In the genomic region with DNA sequence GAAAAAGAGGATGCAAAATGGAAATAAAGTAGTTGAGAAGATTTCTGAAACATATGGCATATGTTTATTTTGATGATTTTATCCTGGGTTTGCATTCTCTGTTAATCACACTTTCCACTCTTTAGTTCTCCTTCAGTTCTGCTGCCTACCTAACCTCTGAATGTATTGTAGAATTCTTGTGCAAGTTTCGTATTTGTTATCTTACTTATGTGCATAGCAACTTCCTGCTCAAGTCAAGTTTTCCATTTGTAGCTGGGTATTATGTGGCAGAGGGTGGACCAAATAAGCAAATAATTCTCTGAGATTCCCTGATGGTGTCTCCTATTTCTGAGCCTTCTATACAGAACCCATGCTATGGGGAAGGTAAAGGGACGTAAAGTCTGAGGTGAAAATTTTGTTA, we compare ENCODE assay signal across 27 cellular contexts.
"Had no signal": no experiment of that assay in that cellular context is flagged by ENCODE, and none has a peak within 500 bp of the region (broad histone marks: within the 10 kb centered on the region; RNA-seq: fewer than 3 reads in every experiment).

No MANE protein-coding gene starts in this region.

- H3K36me3 ChIP-seq: ascending aorta, breast epithelium, colonic mucosa, esophagus squamous epithelium had no signal

- H3K4me3 ChIP-seq: ascending aorta, breast epithelium, colonic mucosa, esophagus squamous epithelium had no signal

- H3K4me1 ChIP-seq: ascending aorta, breast epithelium, colonic mucosa, esophagus squamous epithelium had no signal

- FAIRE-seq: endothelial cell of umbilical vein, frontal cortex had no signal

- DNase-seq: activated CD4-positive, alpha-beta memory T cell treated with anti-CD3 and anti-CD28 coated beads for 36 hours; activated CD4-positive, alpha-beta T cell treated with anti-CD3 and anti-CD28 coated beads, Interleukin-2, amount 10 ng/mL, durations not matched to agents 24 days and 14 days; activated CD4-positive, CD25-positive, alpha-beta regulatory T cell; activated CD4-positive, CD25-positive, alpha-beta regulatory T cell treated with anti-CD3 and anti-CD28 coated beads, Interleukin-2, amount 50 U/mL, for 72 hours; activated CD8-positive, alpha-beta memory T cell treated with anti-CD3 and anti-CD28 coated beads, Interleukin-2, amount 10 ng/mL, durations not matched to agents 7 days and 5 days; activated CD8-positive, alpha-beta memory T cell treated with anti-CD3 and anti-CD28 coated beads, Interleukin-2, amount 50 U/mL, for 4 hours; activated CD8-positive, alpha-beta T cell treated with anti-CD3 and anti-CD28 coated beads, Interleukin-2, amount 10 ng/mL, durations not matched to agents 7 days and 5 days; activated effector memory CD4-positive, alpha-beta T cell treated with anti-CD3 and anti-CD28 coated beads, Interleukin-2, amount 50 U/mL, for 16 hours; activated naive CD4-positive, alpha-beta T cell treated with anti-CD3 and anti-CD28 coated beads for 36 hours; activated naive CD8-positive, alpha-beta T cell treated with anti-CD3 and anti-CD28 coated beads for 36 hours; activated naive CD8-positive, alpha-beta T cell treated with anti-CD3 and anti-CD28 coated beads, Interleukin-2, amount 50 U/mL, for 24 hours; activated T-cell treated with anti-CD3 and anti-CD28 coated beads, Interleukin-2, amount 50 U/mL, for 1 hour; activated T-cell treated with anti-CD3 and anti-CD28 coated beads, Interleukin-2, amount 50 U/mL, for 48 hours; colonic mucosa; effector CD8-positive, alpha-beta T cell; esophagus squamous epithelium; foreskin fibroblast; head of caudate nucleus; hippocampal formation; T-helper 1 cell; T-helper 17 cell; T1000 had no signal

- H3K27ac ChIP-seq: ascending aorta, breast epithelium, colonic mucosa, epithelial cell of prostate, esophagus squamous epithelium had no signal

- H3K9me3 ChIP-seq: ascending aorta, breast epithelium, colonic mucosa, esophagus squamous epithelium had no signal

- H3K27me3 ChIP-seq: ascending aorta, breast epithelium, colonic mucosa, esophagus squamous epithelium had no signal

- ATAC-seq: activated CD8-positive, alpha-beta memory T cell treated with anti-CD3 and anti-CD28 coated beads, Interleukin-2, amount 10 ng/mL, durations not matched to agents 7 days and 5 days; activated CD8-positive, alpha-beta T cell treated with anti-CD3 and anti-CD28 coated beads, Interleukin-2, amount 10 ng/mL, durations not matched to agents 7 days and 5 days; activated naive CD8-positive, alpha-beta T cell treated with anti-CD3 and anti-CD28 coated beads, Interleukin-2, amount 50 U/mL, for 24 hours; T-helper 17 cell had no signal
